In genomic region chr9:127897194-127897692, GRCh38 we compare ENCODE assay signal across 8 cellular contexts. TPM values are rescaled to one million over a fixed set of nuclear protein-coding genes. Genes with fewer than 3 reads are reported as not detected.
DNase-seq lines count a peak whose midpoint lies in the region; ATAC-seq and TF ChIP-seq lines count a peak whose summit lies in the region.

No MANE protein-coding gene starts in this region.

- DNase-seq in CD14-positive monocyte (ENCODE audit: low spot score), result no peak
- no peak for DNase-seq in activated T-cell treated with anti-CD3 and anti-CD28 coated beads, Interleukin-2, amount 50 U/mL, for 72 hours
- DNase-seq in globus pallidus (ENCODE audit: low spot score), result peak; percentile 77
- peak; percentile 73 for DNase-seq in occipital lobe (lab: John Stamatoyannopoulos, UW)
- no peak for DNase-seq in mesenteric fat pad (ENCODE audit: low spot score)
- DNase-seq in NCI-H1105 (lab: John Stamatoyannopoulos, UW), result no peak

- peak overlapping the region; percentile 16 to 93 for H3K4me3 Mint-ChIP-seq in CD14-positive monocyte
- H3K4me3 Mint-ChIP-seq in activated T-cell treated with anti-CD3 and anti-CD28 coated beads, Interleukin-2, amount 50 U/mL, for 72 hours, result peak overlapping the region in 1 of 2 donors; percentile 50

- H3K9me3 Mint-ChIP-seq in CD14-positive monocyte, result peaks cover 32 to 37% (median 36%) of the 10 kb centered on the region in 7 donors
- H3K9me3 Mint-ChIP-seq in activated T-cell treated with anti-CD3 and anti-CD28 coated beads, Interleukin-2, amount 50 U/mL, for 72 hours, result peaks cover 0 to 2% of the 10 kb centered on the region in 2 donors

- no peak overlapping the region for H3K27ac Mint-ChIP-seq in CD14-positive monocyte
- H3K27ac Mint-ChIP-seq in activated T-cell treated with anti-CD3 and anti-CD28 coated beads, Interleukin-2, amount 50 U/mL, for 72 hours, result no peak overlapping the region

- intact Hi-C loops in CD14-positive monocyte (cut with micrococcal nuclease), result no loop called here

- H3K27me3 Mint-ChIP-seq in CD14-positive monocyte (ENCODE audit: low read depth in 3 of 3), result peaks cover 1 to 9% (median 4%) of the 10 kb centered on the region in 3 donors
- H3K27me3 Mint-ChIP-seq in activated T-cell treated with anti-CD3 and anti-CD28 coated beads, Interleukin-2, amount 50 U/mL, for 72 hours (ENCODE audit: low read depth), result no peaks in the 10 kb centered on the region

- peaks cover 19% of the 10 kb centered on the region for H3K4me1 Mint-ChIP-seq in CD14-positive monocyte
- peaks cover 20% of the 10 kb centered on the region for H3K4me1 Mint-ChIP-seq in activated T-cell treated with anti-CD3 and anti-CD28 coated beads, Interleukin-2, amount 50 U/mL, for 72 hours (ENCODE audit: low read depth)

- TF ChIP-seq CTCF in CD14-positive monocyte (IDR thresholded peaks at IDR 0.05), result no peak

- peak overlapping the region; percentile 37 for H3K4me3 ChIP-seq in HUES6 (ENCODE audit: low read depth, low read length)

- peaks cover 27% of the 10 kb centered on the region for H3K4me1 ChIP-seq in HUES6 (ENCODE audit: control insufficient read depth, insufficient read depth, low read length)

- ATAC-seq in activated T-cell treated with anti-CD3 and anti-CD28 coated beads, Interleukin-2, amount 50 U/mL, for 72 hours (replicated peaks in 1 of 2), result peak; percentile 6 to 17
- ATAC-seq in GM18517 (IDR thresholded peaks at IDR 0.05; ENCODE audit: unreplicated experiment), result no peak

- peaks cover 44% of the 10 kb centered on the region for H3K36me3 ChIP-seq in HUES6 (ENCODE audit: control insufficient read depth, insufficient read depth, low read length)

- no peak overlapping the region for H3K27ac ChIP-seq in HUES6 (ENCODE audit: low read depth, low read length)

- peak overlapping the region; percentile 30 for H3K9ac ChIP-seq in HUES6 (ENCODE audit: low read length)

- H3K27me3 ChIP-seq in HUES6 (ENCODE audit: control insufficient read depth, insufficient read depth, low read length), result peaks cover 4% of the 10 kb centered on the region; the same call in 1 of the 2 replicates

- H3K36me3 Mint-ChIP-seq in CD14-positive monocyte, result peaks cover 39% of the 10 kb centered on the region in 2 donors
- H3K36me3 Mint-ChIP-seq in activated T-cell treated with anti-CD3 and anti-CD28 coated beads, Interleukin-2, amount 50 U/mL, for 72 hours (ENCODE audit: insufficient read depth in 2 of 2), result peaks cover 21 to 37% of the 10 kb centered on the region in 2 donors

- H3K9me3 ChIP-seq in HUES6 (ENCODE audit: control insufficient read depth, insufficient read depth, low read depth, low read length), result peaks cover 8% of the 10 kb centered on the region; the same call in 1 of the 2 replicates

RNA-seq across cellular contexts. Expression of gene ST6GALNAC6, which starts 2.2 kb away (rescaled TPM):
- 10 to 100 TPM in 1 of 2 donors, 1 to 10 TPM in 1; 8.2 to 12.0 TPM for polyA plus RNA-seq in CD14-positive monocyte
- 10 to 100 TPM; 74.4 to 75.6 TPM for total RNA-seq in activated T-cell treated with anti-CD3 and anti-CD28 coated beads, Interleukin-2, amount 50 U/mL, for 72 hours
- total RNA-seq in occipital lobe, result 31.8 TPM
- total RNA-seq in mesenteric fat pad, result 109 TPM

RNA-seq across cellular contexts. Expression of gene ST6GALNAC4, which starts 19.6 kb away (rescaled TPM):
- 10 to 100 TPM in 1 of 2 donors, 1 to 10 TPM in 1; 8.9 to 10.3 TPM for polyA plus RNA-seq in CD14-positive monocyte
- 10 to 100 TPM; 28.1 to 30.5 TPM for total RNA-seq in activated T-cell treated with anti-CD3 and anti-CD28 coated beads, Interleukin-2, amount 50 U/mL, for 72 hours
- 10.5 TPM for total RNA-seq in occipital lobe
- total RNA-seq in mesenteric fat pad, result 40.0 TPM

RNA-seq across cellular contexts. Expression of gene AK1, which starts 19.8 kb away (rescaled TPM):
- not detected for polyA plus RNA-seq in CD14-positive monocyte
- total RNA-seq in activated T-cell treated with anti-CD3 and anti-CD28 coated beads, Interleukin-2, amount 50 U/mL, for 72 hours, result 10 to 100 TPM; 37.7 to 41.9 TPM
- total RNA-seq in occipital lobe (28.4 TPM), mesenteric fat pad (68.3 TPM)

RNA-seq across cellular contexts. Expression of gene PIP5KL1, which starts 33.3 kb away (rescaled TPM):
- under 1 TPM; 0.31 to 0.57 TPM for polyA plus RNA-seq in CD14-positive monocyte
- total RNA-seq in activated T-cell treated with anti-CD3 and anti-CD28 coated beads, Interleukin-2, amount 50 U/mL, for 72 hours, result 1 to 10 TPM; 4.4 to 6.4 TPM
- total RNA-seq in occipital lobe (1.4 TPM), mesenteric fat pad (2.2 TPM)

RNA-seq across cellular contexts. Expression of gene DPM2, which starts 40.4 kb away (rescaled TPM):
- 10 to 100 TPM; 25.4 to 28.7 TPM for polyA plus RNA-seq in CD14-positive monocyte
- total RNA-seq in activated T-cell treated with anti-CD3 and anti-CD28 coated beads, Interleukin-2, amount 50 U/mL, for 72 hours, result 10 to 100 TPM; 44.2 to 51.1 TPM
- total RNA-seq in occipital lobe (11.4 TPM), mesenteric fat pad (20.9 TPM)

Comparison
In these comparisons a context has a peak if more than half of its experiments do, and no peak if none do; other contexts are left out.
1. DNase-seq: peak in globus pallidus (single experiment) and occipital lobe (single experiment); none in CD14-positive monocyte (single experiment), activated T-cell treated with anti-CD3 and anti-CD28 coated beads, Interleukin-2, amount 50 U/mL, for 72 hours (0 of 2), mesenteric fat pad (single experiment) and NCI-H1105 (single experiment).